In the genomic region with DNA sequence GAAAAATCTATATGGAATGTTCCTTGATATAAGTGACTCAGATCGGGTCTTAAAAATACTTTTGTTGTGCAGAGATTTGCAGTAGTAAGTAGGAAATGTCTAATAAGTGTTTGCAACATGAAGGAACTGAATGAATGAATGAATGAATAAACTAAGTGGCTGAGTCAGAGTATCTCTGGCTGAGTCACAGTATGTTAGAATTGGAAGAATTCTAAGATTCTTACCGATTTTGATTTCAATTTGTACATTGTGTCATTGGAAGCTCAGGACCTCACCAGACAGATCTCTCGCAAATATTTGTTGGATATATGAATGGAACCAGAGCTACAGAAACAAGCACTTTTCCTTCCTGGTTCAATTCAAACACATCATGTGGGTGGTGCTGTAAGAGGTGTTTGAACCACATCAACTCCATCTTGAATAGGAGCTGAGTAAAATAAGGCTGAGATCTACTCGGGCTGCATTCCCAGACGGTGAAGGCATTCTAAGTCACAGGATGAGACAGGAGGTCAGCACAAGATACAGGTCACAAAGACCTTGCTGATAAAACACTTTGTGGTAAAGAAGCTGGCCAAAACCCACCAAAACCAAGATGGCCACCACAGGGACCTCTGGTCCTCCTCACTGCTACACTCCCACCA, we compare ENCODE assay signal across 15 cellular contexts.
DNase-seq lines count a peak whose midpoint lies in the region; ATAC-seq, FAIRE-seq and TF ChIP-seq lines count a peak whose summit lies in the region.
"Had no signal": no experiment of that assay in that cellular context is flagged by ENCODE, and none has a peak within 500 bp of the region (broad histone marks: within the 10 kb centered on the region; RNA-seq: fewer than 3 reads in every experiment).

No MANE protein-coding gene starts in this region.

- in situ Hi-C loops in gastrocnemius medialis (cut with MboI; ENCODE audit: low sequenced_read_pairs in 4 of 4): no loop called here

- H3K27ac ChIP-seq in astrocyte (ENCODE audit: low read depth, low read length): peak overlapping the region; percentile 89
- no peak overlapping the region for H3K27ac ChIP-seq in gastrocnemius medialis
- no peak overlapping the region for H3K27ac ChIP-seq in upper lobe of left lung
- H3K27ac ChIP-seq: KMS-11, PC-9, uterus had no signal

- ATAC-seq in gastrocnemius medialis: no peak
- no peak for ATAC-seq in HG02588 (IDR thresholded peaks at IDR 0.05; ENCODE audit: unreplicated experiment)
- ATAC-seq in upper lobe of left lung (ENCODE audit: low FRiP score in 2 of 2): no peak

- peaks cover 9% of the 10 kb centered on the region for H3K79me2 ChIP-seq in astrocyte (ENCODE audit: insufficient read depth, low read length)

- intact Hi-C loops in gastrocnemius medialis (cut with DNase I; ENCODE audit: low total_unique reads): no loop called here

- H3K4me1 ChIP-seq in astrocyte (ENCODE audit: insufficient read depth, low read length) (peaks cover 38% of the 10 kb centered on the region), gastrocnemius medialis (peaks cover 14 to 21% of the 10 kb centered on the region in 2 donors), upper lobe of left lung (peaks cover 0 to 2% (median 0%) of the 10 kb centered on the region in 4 donors)
- H3K4me1 ChIP-seq: uterus had no signal

- FAIRE-seq in astrocyte (lab: Jason Lieb, UNC): peak; percentile 93
- FAIRE-seq: keratinocyte had no signal

- H3K4me3 ChIP-seq in AG04449 (ENCODE audit: low read depth, low read length): no peak overlapping the region
- no peak overlapping the region for H3K4me3 ChIP-seq in HFF-Myc (replicated peaks; ENCODE audit: low read depth, low read length)
- peak overlapping the region; percentile 21 for H3K4me3 ChIP-seq in astrocyte (ENCODE audit: insufficient read depth, low read depth, low read length)
- H3K4me3 ChIP-seq in gastrocnemius medialis: no peak overlapping the region
- no peak overlapping the region for H3K4me3 ChIP-seq in upper lobe of left lung
- H3K4me3 ChIP-seq: PC-9, uterus had no signal

- H3K27me3 ChIP-seq in astrocyte (ENCODE audit: insufficient read depth, low read length): no peaks in the 10 kb centered on the region
- H3K27me3 ChIP-seq in gastrocnemius medialis: no peaks in the 10 kb centered on the region
- H3K27me3 ChIP-seq in upper lobe of left lung: no peaks in the 10 kb centered on the region
- H3K27me3 ChIP-seq: uterus had no signal

- H3K4me1 Mint-ChIP-seq in astrocyte (ENCODE audit: low read depth, unreplicated experiment): peaks cover 41% of the 10 kb centered on the region
- H3K4me1 Mint-ChIP-seq in immature natural killer cell: peaks cover 66 to 80% of the 10 kb centered on the region in 2 donors

- H4K20me1 ChIP-seq in astrocyte (ENCODE audit: insufficient read depth, low read length): no peaks in the 10 kb centered on the region

- peak overlapping the region; percentile 96 for H3K27ac Mint-ChIP-seq in astrocyte (ENCODE audit: unreplicated experiment)
- peak overlapping the region in 4 of 6 donors; percentile 20 to 59 (median 42) for H3K27ac Mint-ChIP-seq in immature natural killer cell
- H3K27ac Mint-ChIP-seq: nephron progenitor cell had no signal

- H3K9ac ChIP-seq in astrocyte (ENCODE audit: low read length): peak overlapping the region; percentile 67
- H3K9ac ChIP-seq: KMS-11 had no signal

- TF ChIP-seq POLR2A in gastrocnemius medialis (IDR thresholded peaks at IDR 0.05) (no peak), upper lobe of left lung (IDR thresholded peaks at IDR 0.05) (no peak)

- POLR2A ChIA-PET in AG04449 (lab: Yijun Ruan, JAX): interaction anchor here (0.7 to 1.1 kb wide), 2 partner anchors 39 to 160 kb away, joined by 3 read pairs; no protein-coding TSS in a partner anchor

- H3K9me3 Mint-ChIP-seq in astrocyte (ENCODE audit: unreplicated experiment): no peaks in the 10 kb centered on the region
- H3K9me3 Mint-ChIP-seq in immature natural killer cell: no peaks in the 10 kb centered on the region
- H3K9me3 Mint-ChIP-seq: nephron progenitor cell had no signal

- H3K4me3 Mint-ChIP-seq in astrocyte (ENCODE audit: unreplicated experiment): no peak overlapping the region
- H3K4me3 Mint-ChIP-seq in immature natural killer cell: peak overlapping the region in 1 of 5 donors; percentile 15
- H3K4me3 Mint-ChIP-seq: nephron progenitor cell had no signal

- H3K27me3 Mint-ChIP-seq in astrocyte (ENCODE audit: low read depth, unreplicated experiment): no peaks in the 10 kb centered on the region
- H3K27me3 Mint-ChIP-seq in immature natural killer cell (ENCODE audit: low read depth in 3 of 3): peaks cover 0 to 2% (median 2%) of the 10 kb centered on the region in 3 donors
- H3K27me3 Mint-ChIP-seq: CD4-positive, CD25-positive, alpha-beta regulatory T cell had no signal

- DNase-seq in AG04449 (ENCODE audit: low read depth, low spot score) (peak; percentile 83), HFF-Myc (ENCODE audit: extremely low read depth, low read depth) (peak; percentile 35), astrocyte (ENCODE audit: low read depth) (peak; percentile 92), immature natural killer cell (no peak), foreskin melanocyte (no peak), gastrocnemius medialis (no peak), upper lobe of left lung (no peak)
- DNase-seq: NCI-H2171, nephron progenitor cell, PC-9, uterus had no signal

- H3K36me3 ChIP-seq in astrocyte (ENCODE audit: insufficient read depth, low read length) (no peaks in the 10 kb centered on the region), gastrocnemius medialis (no peaks in the 10 kb centered on the region), upper lobe of left lung (no peaks in the 10 kb centered on the region)
- H3K36me3 ChIP-seq: uterus had no signal

- TF ChIP-seq EP300 in upper lobe of left lung (IDR thresholded peaks at IDR 0.05): no peak

- peaks cover 7% of the 10 kb centered on the region for H3K36me3 Mint-ChIP-seq in astrocyte (ENCODE audit: low read depth, unreplicated experiment)
- H3K36me3 Mint-ChIP-seq in immature natural killer cell: peaks cover 0 to 13% (median 10%) of the 10 kb centered on the region in 3 donors

- CTCF ChIA-PET in AG04449 (lab: Yijun Ruan, JAX): interaction anchor here (1.2 kb wide), 1 partner anchor 515 kb away, joined by 3 read pairs; no protein-coding TSS in a partner anchor

- no peak overlapping the region for H2AFZ ChIP-seq in astrocyte (ENCODE audit: low read depth, low read length)
- H2AFZ ChIP-seq: PC-9 had no signal

- no peaks in the 10 kb centered on the region for H3K9me3 ChIP-seq in astrocyte (ENCODE audit: insufficient read depth, low read depth, low read length)
- no peaks in the 10 kb centered on the region for H3K9me3 ChIP-seq in gastrocnemius medialis
- no peaks in the 10 kb centered on the region for H3K9me3 ChIP-seq in upper lobe of left lung
- H3K9me3 ChIP-seq: uterus had no signal

- TF ChIP-seq CTCF in AG04449 (IDR thresholded peaks at IDR 0.05; ENCODE audit: insufficient read depth, low read length, missing control alignments) (no peak), HFF-Myc (IDR thresholded peaks at IDR 0.05; ENCODE audit: low read depth, low read length, missing control alignments) (no peak), astrocyte (IDR thresholded peaks at IDR 0.05; ENCODE audit: insufficient read depth, low read depth, low read length) (no peak), gastrocnemius medialis (IDR thresholded peaks at IDR 0.05 in 4 of 5, conservative IDR thresholded peaks at IDR 0.05 in 1 of 5) (no peak), upper lobe of left lung (IDR thresholded peaks at IDR 0.05) (no peak)

- WGBS in upper lobe of left lung, 2 donors: 90 to 97% methylated on average over 5 of the region's 5 CpGs

- peak overlapping the region; percentile 53 for H3K4me2 ChIP-seq in astrocyte (ENCODE audit: low read length)
- H3K4me2 ChIP-seq: KMS-11, PC-9 had no signal

Comparison
In these comparisons a context has a peak if more than half of its experiments do, and no peak if none do; other contexts are left out.
1. DNase-seq: peak in AG04449 (single experiment), HFF-Myc (single experiment) and astrocyte (single experiment); none in immature natural killer cell (0 of 3), foreskin melanocyte (single experiment), gastrocnemius medialis (0 of 2) and upper lobe of left lung (0 of 2).